Comparison of ENCODE assay signal across 18 cellular contexts in genomic region chr3:135382621-135383020, GRCh38.
"Had no signal": no experiment of that assay in that cellular context is flagged by ENCODE, and none has a peak within 500 bp of the region (broad histone marks: within the 10 kb centered on the region; RNA-seq: fewer than 3 reads in every experiment).

No MANE protein-coding gene starts in this region.

- ATAC-seq: Panc1, PC-3, SK-N-SH treated with all-trans-retinoic acid at 6 μM for 48 hours had no signal

- H3K27ac ChIP-seq: RWPE1 had no signal

- DNase-seq: KBM-7, NCI-H1092, NCI-H1105 treated with DMSO at 0.1 percent for 48 hours, NCI-H187, NCI-H2029, NCI-H2081 treated with DMSO at 0.1 percent for 48 hours, NCI-H2171, NCI-H226, NCI-H446, NCI-H510A, NCI-H524 treated with DMSO at 0.1 percent for 48 hours, NCI-H774, PC-3, SHP77, T-helper 1 cell had no signal
